ENCODE assay signal across 22 cellular contexts in the genomic region with DNA sequence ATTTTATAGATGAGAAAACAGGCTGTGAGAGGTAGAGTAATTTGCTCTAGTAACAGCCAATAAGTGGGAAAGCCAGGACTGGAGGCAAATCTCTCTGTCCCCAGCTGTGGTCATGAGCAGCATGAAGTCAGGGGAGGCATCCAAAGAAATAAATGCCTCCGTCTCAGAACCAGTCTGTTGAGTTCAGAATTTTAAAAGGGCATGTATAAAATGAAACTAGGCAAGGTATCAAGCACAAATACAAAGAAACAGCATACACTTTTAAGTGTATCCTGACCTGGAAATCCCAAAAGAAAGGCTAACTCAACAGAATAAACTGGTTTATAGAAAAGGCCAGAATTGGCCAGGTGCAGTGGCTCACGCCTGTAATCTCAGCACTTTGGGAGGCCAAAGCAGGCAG.
"Had no signal": no experiment of that assay in that cellular context is flagged by ENCODE, and none has a peak within 500 bp of the region (broad histone marks: within the 10 kb centered on the region; RNA-seq: fewer than 3 reads in every experiment).

No MANE protein-coding gene starts in this region.

- DNase-seq: colonic mucosa; cortex of kidney; effector CD8-positive, alpha-beta T cell; effector memory CD8-positive, alpha-beta T cell; endodermal cell; erythroblast; esophagus squamous epithelium; foreskin fibroblast; foreskin melanocyte; gastrocnemius medialis; glutamatergic neuron; head of caudate nucleus; heart right ventricle; hippocampal formation; left cardiac atrium; left lung; left ventricle myocardium superior; lower lobe of right lung; mesendoderm; mucosa of descending colon; naive B cell had no signal

- H3K4me1 ChIP-seq: colonic mucosa, esophagus squamous epithelium, gastrocnemius medialis, heart right ventricle, left lung had no signal

- H3K27me3 ChIP-seq: colonic mucosa, esophagus squamous epithelium, gastrocnemius medialis, heart right ventricle, left lung had no signal

- H3K27ac ChIP-seq: colonic mucosa, epithelial cell of prostate, esophagus squamous epithelium, gastrocnemius medialis, heart right ventricle, left lung, lower lobe of right lung had no signal

- H3K9me3 ChIP-seq: colonic mucosa, esophagus squamous epithelium, gastrocnemius medialis, heart right ventricle, left lung, lower lobe of right lung, mucosa of descending colon had no signal

- H3K4me3 ChIP-seq: colonic mucosa, esophagus squamous epithelium, gastrocnemius medialis, heart right ventricle, left lung, lower lobe of right lung, mucosa of descending colon had no signal

- H3K36me3 ChIP-seq: colonic mucosa, esophagus squamous epithelium, gastrocnemius medialis, heart right ventricle, left lung, lower lobe of right lung had no signal
